ENCODE assay signal across 8 cellular contexts in the genomic region with DNA sequence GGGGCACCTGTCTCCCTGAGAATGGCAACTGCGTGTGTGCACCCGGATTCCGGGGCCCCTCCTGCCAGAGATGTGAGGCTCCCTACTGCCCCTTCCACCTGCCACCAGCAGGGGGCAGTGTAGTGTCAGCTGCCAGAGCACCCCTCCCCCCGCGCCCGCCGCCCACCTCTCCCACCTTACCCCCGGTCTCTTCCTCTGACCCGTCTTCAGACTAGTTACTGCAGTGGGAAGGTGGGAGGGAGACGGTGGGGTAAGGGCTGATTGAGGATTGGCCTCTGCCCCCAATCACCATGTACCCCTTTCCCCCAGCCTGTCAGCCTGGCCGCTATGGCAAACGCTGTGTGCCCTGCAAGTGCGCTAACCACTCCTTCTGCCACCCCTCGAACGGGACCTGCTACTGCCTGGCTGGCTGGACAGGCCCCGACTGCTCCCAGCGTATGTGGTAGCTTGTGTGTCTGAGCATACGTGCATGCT. TPM values are rescaled to one million over a fixed set of nuclear protein-coding genes. Genes with fewer than 3 reads are reported as not detected.
DNase-seq lines count a peak whose midpoint lies in the region; ATAC-seq, FAIRE-seq and TF ChIP-seq lines count a peak whose summit lies in the region.

No MANE protein-coding gene starts in this region.

- no peaks in the 10 kb centered on the region for H3K79me2 ChIP-seq in GM12878 (ENCODE audit: control insufficient read depth, insufficient read depth, low read length)

- TF ChIP-seq EP300 in GM12878 (IDR thresholded peaks at IDR 0.05; ENCODE audit: borderline replicate concordance in 1 of 2, control insufficient read depth in 1 of 2, low read depth in 2 of 2, low read length in 2 of 2), result no peak

- POLR2A ChIA-PET in AG04450 (lab: Yijun Ruan, JAX) (no interaction called here), T-cell (lab: Charles Lee) (no interaction called here), GM12878 (lab: Charles Lee) (no interaction called here)

- H3K27ac ChIP-seq in AG04450 (ENCODE audit: low read depth, low read length), result no peak overlapping the region
- no peak overlapping the region for H3K27ac ChIP-seq in GM12878 (ENCODE audit: control insufficient read depth, insufficient read depth)
- H3K27ac ChIP-seq in liver (ENCODE audit: low read depth in 1 of 2, low read length in 2 of 2), result no peak overlapping the region

- H3K9me3 ChIP-seq in AG04450 (ENCODE audit: control insufficient read depth, insufficient read depth, low read length) (peaks cover 9% of the 10 kb centered on the region), GM12878 (replicated peaks; ENCODE audit: control insufficient read depth, insufficient read depth, low read length) (no peaks in the 10 kb centered on the region), liver (ENCODE audit: control insufficient read depth in 4 of 4, low read length in 3 of 4) (no peaks in the 10 kb centered on the region)

- H3K36me3 ChIP-seq in GM12878 (ENCODE audit: control insufficient read depth in 2 of 2, insufficient read depth in 2 of 2, low read length in 1 of 2), result no peaks in the 10 kb centered on the region
- no peaks in the 10 kb centered on the region for H3K36me3 ChIP-seq in liver (ENCODE audit: control insufficient read depth in 4 of 4, insufficient read depth in 3 of 4, low read depth in 1 of 4, low read length in 3 of 4)

- H4K20me1 ChIP-seq in GM12878 (ENCODE audit: control insufficient read depth, insufficient read depth), result no peaks in the 10 kb centered on the region

- RAD21 ChIA-PET in GM12878 (lab: Charles Lee; ENCODE audit: unreplicated experiment), result interaction anchor here (0.6 to 5.6 kb wide), 2 partner anchors 19 to 164 kb away, joined by 3 to 33 read pairs; no protein-coding TSS in a partner anchor

- peaks cover 14 to 35% of the 10 kb centered on the region in 2 donors for H3K27me3 Mint-ChIP-seq in T-cell
- peaks cover 42% of the 10 kb centered on the region for H3K27me3 Mint-ChIP-seq in stimulated activated naive CD8-positive, alpha-beta T cell treated with anti-CD3 and anti-CD28 coated beads, Interleukin-15, amount 100 ng/mL, for 72 hours

- no peak overlapping the region for H3K4me3 ChIP-seq in AG04450 (ENCODE audit: low read depth, low read length)
- H3K4me3 ChIP-seq in GM12878, result no peak overlapping the region
- no peak overlapping the region for H3K4me3 ChIP-seq in liver (ENCODE audit: low read depth in 1 of 3, low read length in 3 of 3)

- H3K27me3 ChIP-seq in AG04450 (ENCODE audit: control insufficient read depth, insufficient read depth, low read length) (no peaks in the 10 kb centered on the region), GM12878 (replicated peaks in 1 of 2; ENCODE audit: control insufficient read depth in 2 of 2, insufficient read depth in 2 of 2, low read length in 1 of 2) (peaks cover 2% of the 10 kb centered on the region in 2 experiments; a peak in 3 of 4 replicates), liver (ENCODE audit: control insufficient read depth in 4 of 4, insufficient read depth in 4 of 4, low read length in 3 of 4) (peaks cover 0 to 3% (median 0%) of the 10 kb centered on the region in 4 donors)

- DNase-seq in AG04450 (ENCODE audit: low read depth, low spot score), result no peak
- DNase-seq in GM13977 (ENCODE audit: low spot score), result peak; percentile 83
- peak in 30 of 34 experiments; percentile 18 to 60 (median 44) for DNase-seq in T-cell
- DNase-seq in GM12878 (ENCODE audit: low read depth, low spot score), result no peak
- peak; percentile 60 to 65 for DNase-seq in stimulated activated naive CD8-positive, alpha-beta T cell treated with anti-CD3 and anti-CD28 coated beads, Interleukin-15, amount 100 ng/mL, for 72 hours

- TF ChIP-seq CTCF in AG04450 (IDR thresholded peaks at IDR 0.05; ENCODE audit: low read depth, low read length) (peak; percentile 68), GM13977 (IDR thresholded peaks at IDR 0.05; ENCODE audit: extremely low read depth, insufficient read depth, missing control alignments) (peak; percentile 78), GM12878 (IDR thresholded peaks at IDR 0.05 in 2 of 3, conservative IDR thresholded peaks at IDR 0.05 in 1 of 3; ENCODE audit: control insufficient read depth in 2 of 3, extremely low read depth in 1 of 3, insufficient read depth in 1 of 3, low read depth in 3 of 3, low read length in 3 of 3) (peak; percentile 69 to 97 (median 70)), liver (IDR thresholded peaks at IDR 0.05; ENCODE audit: low read depth, low read length, missing input control) (peak; percentile 55)

- no peak overlapping the region for H3K27ac Mint-ChIP-seq in T-cell
- H3K27ac Mint-ChIP-seq in stimulated activated naive CD8-positive, alpha-beta T cell treated with anti-CD3 and anti-CD28 coated beads, Interleukin-15, amount 100 ng/mL, for 72 hours, result no peak overlapping the region

- TF ChIP-seq RAD21 in GM12878 (IDR thresholded peaks at IDR 0.05; ENCODE audit: insufficient read depth, low read depth, low read length) (peak; percentile 43), liver (IDR thresholded peaks at IDR 0.05) (peak in 1 of 2 donors; percentile 43)

- CTCF ChIA-PET in AG04450 (lab: Charles Lee) (interaction anchor here (0.6 to 2.1 kb wide), 11 partner anchors 9 to 207 kb away, joined by 3 to 9 read pairs (median 4); a partner anchor contains a TSS), T-cell (lab: Charles Lee) (interaction anchor here in 1 of 2 donors (0.7 to 0.9 kb wide), 2 partner anchors 50 to 60 kb away, joined by 3 read pairs; no protein-coding TSS in a partner anchor), GM12878 (lab: Yijun Ruan, JAX) (interaction anchor here (0.7 to 4.7 kb wide), 12 partner anchors 11 to 265 kb away, joined by 3 to 47 read pairs (median 4); no protein-coding TSS in a partner anchor)

- H2AFZ ChIP-seq in GM12878 (ENCODE audit: control insufficient read depth, low read depth, low read length), result no peak overlapping the region

- H3K4me2 ChIP-seq in GM12878 (ENCODE audit: control insufficient read depth, insufficient read depth), result no peak overlapping the region

- H3K9ac ChIP-seq in GM12878 (ENCODE audit: control insufficient read depth, insufficient read depth, low read length), result no peak overlapping the region
- H3K9ac ChIP-seq in liver (ENCODE audit: low read depth in 1 of 2, low read length in 2 of 2), result no peak overlapping the region

- in situ Hi-C loops in GM13977 (cut with MboI; ENCODE audit: low pct_unique_long_range_greater_than_20kb, low sequenced_read_pairs, unreplicated experiment), result no loop called here
- in situ Hi-C loops in GM12878 (cut with MboI), result no loop called here

- 20% methylated on average over 18 of the region's 18 CpGs for WGBS in GM12878 (ENCODE audit: insufficient coverage, insufficient replicate concordance, low lambda C conversion rate, missing lambda C conversion rate)
- 28% methylated on average over 18 of the region's 18 CpGs for WGBS in liver

- H3K4me1 Mint-ChIP-seq in T-cell, result no peaks in the 10 kb centered on the region
- H3K4me1 Mint-ChIP-seq in stimulated activated naive CD8-positive, alpha-beta T cell treated with anti-CD3 and anti-CD28 coated beads, Interleukin-15, amount 100 ng/mL, for 72 hours, result peaks cover 9% of the 10 kb centered on the region

- H3K4me1 ChIP-seq in GM12878 (ENCODE audit: control insufficient read depth, insufficient read depth, low read length) (no peaks in the 10 kb centered on the region), liver (ENCODE audit: control insufficient read depth in 4 of 4, insufficient read depth in 4 of 4, low read length in 3 of 4) (peaks cover 0 to 16% (median 1%) of the 10 kb centered on the region in 4 donors)

- no peaks in the 10 kb centered on the region for H3K36me3 Mint-ChIP-seq in T-cell

- intact Hi-C loops in GM12878 (cut with micrococcal nuclease; ENCODE audit: unreplicated experiment), result loop anchor here (5.0 to 10.0 kb wide), 3 partner anchors 47 to 244 kb away; no protein-coding TSS in a partner anchor

- no TSS peak for BruUV-seq in GM12878 (replicated peaks; lab: Mats Ljungman, UMichigan)

- TF ChIP-seq POLR2A in GM12878 (IDR thresholded peaks at IDR 0.05; ENCODE audit: low read depth, low read length), result no peak

- no peak overlapping the region for H3K4me3 Mint-ChIP-seq in T-cell
- no peak overlapping the region for H3K4me3 Mint-ChIP-seq in stimulated activated naive CD8-positive, alpha-beta T cell treated with anti-CD3 and anti-CD28 coated beads, Interleukin-15, amount 100 ng/mL, for 72 hours

- ATAC-seq in T-cell (replicated peaks in 1 of 4) (peak; percentile 47 to 73 (median 60)), GM12878 (peak; percentile 77), GM21390 (IDR thresholded peaks at IDR 0.05; ENCODE audit: unreplicated experiment) (no peak), GM21528 (IDR thresholded peaks at IDR 0.05; ENCODE audit: low FRiP score, unreplicated experiment) (no peak)
- ATAC-seq in stimulated activated naive CD8-positive, alpha-beta T cell treated with anti-CD3 and anti-CD28 coated beads, Interleukin-15, amount 100 ng/mL, for 72 hours, result peak; percentile 49

- FAIRE-seq in GM12878 (lab: Jason Lieb, UNC), result peak; percentile 61

- no peaks in the 10 kb centered on the region for H3K9me3 Mint-ChIP-seq in T-cell
- no peaks in the 10 kb centered on the region for H3K9me3 Mint-ChIP-seq in stimulated activated naive CD8-positive, alpha-beta T cell treated with anti-CD3 and anti-CD28 coated beads, Interleukin-15, amount 100 ng/mL, for 72 hours

- SMC1A ChIA-PET in GM12878 (lab: Charles Lee; ENCODE audit: uncharacterized antibody, unreplicated experiment), result interaction anchor here (1.5 to 3.6 kb wide), 2 partner anchors 18 to 164 kb away, joined by 4 to 19 read pairs; no protein-coding TSS in a partner anchor

RNA-seq across cellular contexts. Expression of a gene that starts 10.1 kb away (rescaled TPM):
- polyA plus RNA-seq in AG04450 (2011; rRNA removed), result not detected in 2 replicates
- polyA minus RNA-seq in AG04450 (2011; rRNA and poly(A)+ RNA removed), result 0.13 TPM in 1 of 2 replicates, not detected in the other
- total RNA-seq in T-cell, result not detected
- total RNA-seq in GM12878 (2013; cell fraction: nucleolus; rRNA removed), result not detected in 2 replicates
- not detected in 2 replicates for total RNA-seq in GM12878 (2014; rRNA removed)
- total RNA-seq in GM12878 (2014; rRNA removed; fragmentation: Illumina TruSeq; extraction: Trizol), result not detected in 2 replicates
- total RNA-seq in GM12878 (2021), result not detected in 2 replicates
- not detected for polyA plus RNA-seq in GM12878 (2011; ENCODE audit: low read depth)
- not detected in 2 replicates for polyA plus RNA-seq in GM12878 (2011; rRNA removed)
- not detected in 2 replicates for polyA plus RNA-seq in GM12878 (2011; cell fraction: cytosol; rRNA removed)
- polyA plus RNA-seq in GM12878 (2011; cell fraction: nucleus; rRNA removed), result not detected in 2 replicates
- polyA plus RNA-seq in GM12878 (2012), result not detected in 2 replicates
- polyA plus RNA-seq in GM12878 (2014; fragmentation: Illumina TruSeq; extraction: Trizol), result not detected in 2 replicates
- polyA plus RNA-seq in GM12878 (2014; fragmentation: Nextera tagmentation; extraction: Ambion mirVana), result not detected
- polyA plus RNA-seq in GM12878 (2014; rRNA removed), result not detected in 2 replicates
- not detected for polyA plus RNA-seq in GM12878 (2016; fragmentation: Nextera tagmentation; extraction: Ambion mirVana)
- polyA minus RNA-seq in GM12878 (2011; rRNA and poly(A)+ RNA removed), result not detected in 2 replicates
- not detected in 2 replicates for polyA minus RNA-seq in GM12878 (2011; cell fraction: cytosol; rRNA and poly(A)+ RNA removed)
- not detected in 2 replicates for polyA minus RNA-seq in GM12878 (2011; cell fraction: nucleus; rRNA and poly(A)+ RNA removed)
- not detected for total RNA-seq in liver
- under 1 TPM in 1 of 2 donors, not detected in 1; 0.10 TPM for polyA plus RNA-seq in liver

RNA-seq across cellular contexts. Expression of a gene that starts 16.8 kb away (rescaled TPM):
- polyA plus RNA-seq in AG04450 (2011; rRNA removed) (14.9 and 16.1 TPM in 2 replicates), GM12878 (2011; rRNA removed) (not detected in 2 replicates), GM12878 (2014; fragmentation: Illumina TruSeq; extraction: Trizol) (not detected in 2 replicates), GM12878 (2014; fragmentation: Nextera tagmentation; extraction: Ambion mirVana) (not detected), GM12878 (2014; rRNA removed) (not detected in 2 replicates), GM12878 (2016; fragmentation: Nextera tagmentation; extraction: Ambion mirVana) (not detected), liver (1 to 10 TPM; 3.0 to 3.2 TPM)
- polyA minus RNA-seq in AG04450 (2011; rRNA and poly(A)+ RNA removed), result 6.2 and 8.9 TPM in 2 replicates
- total RNA-seq in T-cell (under 1 TPM; 0.09 to 0.67 (median 0.28) TPM), GM12878 (2014; rRNA removed) (under 0.01 TPM in 1 of 2 replicates, not detected in the other), GM12878 (2014; rRNA removed; fragmentation: Illumina TruSeq; extraction: Trizol) (not detected in 2 replicates), GM12878 (2021) (not detected in 2 replicates), liver (1 to 10 TPM; 2.1 to 4.4 TPM)
- not detected in 2 replicates for total RNA-seq in GM12878 (2013; cell fraction: nucleolus; rRNA removed)
- polyA plus RNA-seq in GM12878 (2011; ENCODE audit: low read depth), result not detected
- 0.02 TPM in 1 of 2 replicates, not detected in the other for polyA plus RNA-seq in GM12878 (2011; cell fraction: cytosol; rRNA removed)
- polyA plus RNA-seq in GM12878 (2011; cell fraction: nucleus; rRNA removed), result 0.06 and 0.09 TPM in 2 replicates
- polyA plus RNA-seq in GM12878 (2012), result 0.04 and 0.05 TPM in 2 replicates
- not detected in 2 replicates for polyA minus RNA-seq in GM12878 (2011; rRNA and poly(A)+ RNA removed)
- not detected in 2 replicates for polyA minus RNA-seq in GM12878 (2011; cell fraction: cytosol; rRNA and poly(A)+ RNA removed)
- not detected in 2 replicates for polyA minus RNA-seq in GM12878 (2011; cell fraction: nucleus; rRNA and poly(A)+ RNA removed)

RNA-seq across cellular contexts. Expression of a gene that starts 49.7 kb away (rescaled TPM):
- polyA plus RNA-seq in AG04450 (2011; rRNA removed), result not detected in 2 replicates
- not detected in 2 replicates for polyA minus RNA-seq in AG04450 (2011; rRNA and poly(A)+ RNA removed)
- total RNA-seq in T-cell, result 1 to 10 TPM in 1 of 5 donors, under 1 TPM in 4; 0.36 to 1.2 (median 0.60) TPM
- total RNA-seq in GM12878 (2013; cell fraction: nucleolus; rRNA removed), result not detected in 2 replicates
- total RNA-seq in GM12878 (2014; rRNA removed), result 0.16 and 0.56 TPM in 2 replicates
- not detected in 2 replicates for total RNA-seq in GM12878 (2014; rRNA removed; fragmentation: Illumina TruSeq; extraction: Trizol)
- 0.19 TPM in 1 of 2 replicates, not detected in the other for total RNA-seq in GM12878 (2021)
- polyA plus RNA-seq in GM12878 (2011; ENCODE audit: low read depth), result not detected
- polyA plus RNA-seq in GM12878 (2011; rRNA removed), result 0.07 and 0.10 TPM in 2 replicates
- polyA plus RNA-seq in GM12878 (2011; cell fraction: cytosol; rRNA removed), result 0.19 and 0.20 TPM in 2 replicates
- polyA plus RNA-seq in GM12878 (2011; cell fraction: nucleus; rRNA removed), result 0.83 and 1.3 TPM in 2 replicates
- polyA plus RNA-seq in GM12878 (2012), result not detected in 2 replicates
- not detected in 2 replicates for polyA plus RNA-seq in GM12878 (2014; fragmentation: Illumina TruSeq; extraction: Trizol)
- polyA plus RNA-seq in GM12878 (2014; fragmentation: Nextera tagmentation; extraction: Ambion mirVana), result not detected
- polyA plus RNA-seq in GM12878 (2014; rRNA removed), result 0.08 TPM in 1 of 2 replicates, not detected in the other
- under 1 TPM in 1 of 2 experiments, not detected in 1; 0.40 TPM for polyA plus RNA-seq in GM12878 (2016; fragmentation: Nextera tagmentation; extraction: Ambion mirVana)
- 0.15 and 0.22 TPM in 2 replicates for polyA minus RNA-seq in GM12878 (2011; rRNA and poly(A)+ RNA removed)
- not detected in 2 replicates for polyA minus RNA-seq in GM12878 (2011; cell fraction: cytosol; rRNA and poly(A)+ RNA removed)
- polyA minus RNA-seq in GM12878 (2011; cell fraction: nucleus; rRNA and poly(A)+ RNA removed), result 0.24 TPM in 1 of 2 replicates, not detected in the other
- total RNA-seq in liver, result under 1 TPM; 0.14 to 0.17 TPM
- polyA plus RNA-seq in liver, result under 1 TPM; 0.13 to 0.14 TPM

RNA-seq across cellular contexts. Expression of a gene that starts 51.4 kb away (rescaled TPM):
- polyA plus RNA-seq in AG04450 (2011; rRNA removed) (not detected in 2 replicates), GM12878 (2011; rRNA removed) (0.01 TPM in 1 of 2 replicates, not detected in the other), GM12878 (2014; fragmentation: Illumina TruSeq; extraction: Trizol) (not detected in 2 replicates), GM12878 (2014; fragmentation: Nextera tagmentation; extraction: Ambion mirVana) (not detected), GM12878 (2014; rRNA removed) (not detected in 2 replicates), GM12878 (2016; fragmentation: Nextera tagmentation; extraction: Ambion mirVana) (not detected), liver (under 1 TPM in 1 of 2 donors, not detected in 1; 0.01 TPM)
- not detected in 2 replicates for polyA minus RNA-seq in AG04450 (2011; rRNA and poly(A)+ RNA removed)
- total RNA-seq in T-cell (under 1 TPM in 1 of 5 donors, not detected in 4; 0.07 TPM), GM12878 (2014; rRNA removed) (not detected in 2 replicates), GM12878 (2014; rRNA removed; fragmentation: Illumina TruSeq; extraction: Trizol) (not detected in 2 replicates), GM12878 (2021) (not detected in 2 replicates), liver (not detected)
- total RNA-seq in GM12878 (2013; cell fraction: nucleolus; rRNA removed), result not detected in 2 replicates
- not detected for polyA plus RNA-seq in GM12878 (2011; ENCODE audit: low read depth)
- polyA plus RNA-seq in GM12878 (2011; cell fraction: cytosol; rRNA removed), result not detected in 2 replicates
- polyA plus RNA-seq in GM12878 (2011; cell fraction: nucleus; rRNA removed), result 0.10 and 0.16 TPM in 2 replicates
- polyA plus RNA-seq in GM12878 (2012), result not detected in 2 replicates
- polyA minus RNA-seq in GM12878 (2011; rRNA and poly(A)+ RNA removed), result 0.05 TPM in 1 of 2 replicates, not detected in the other
- not detected in 2 replicates for polyA minus RNA-seq in GM12878 (2011; cell fraction: cytosol; rRNA and poly(A)+ RNA removed)
- under 0.01 and 0.10 TPM in 2 replicates for polyA minus RNA-seq in GM12878 (2011; cell fraction: nucleus; rRNA and poly(A)+ RNA removed)

Comparison
In these comparisons a context has a peak if more than half of its experiments do, and no peak if none do; other contexts are left out.
1. DNase-seq: peak in GM13977 (single experiment), T-cell (30 of 34) and stimulated activated naive CD8-positive, alpha-beta T cell treated with anti-CD3 and anti-CD28 coated beads, Interleukin-15, amount 100 ng/mL, for 72 hours (2 of 2); none in AG04450 (single experiment) and GM12878 (single experiment).
2. ATAC-seq: peak in T-cell (4 of 4), GM12878 (single experiment) and stimulated activated naive CD8-positive, alpha-beta T cell treated with anti-CD3 and anti-CD28 coated beads, Interleukin-15, amount 100 ng/mL, for 72 hours (single experiment); none in GM21390 (single experiment) and GM21528 (single experiment).
3. Peak in every context shown above with its lines, with median percentiles within 50 percentile points of each other: CTCF ChIP-seq.